ENCODE assay signal across 20 cellular contexts in genomic region chr5:166367391-166367790, GRCh38.
DNase-seq lines count a peak whose midpoint lies in the region; ATAC-seq and TF ChIP-seq lines count a peak whose summit lies in the region.
"Had no signal": no experiment of that assay in that cellular context is flagged by ENCODE, and none has a peak within 500 bp of the region (broad histone marks: within the 10 kb centered on the region; RNA-seq: fewer than 3 reads in every experiment).

No MANE protein-coding gene starts in this region.

- H3K27ac Mint-ChIP-seq in WTC11: no peak overlapping the region
- H3K27ac Mint-ChIP-seq: B cell; CD4-positive, CD25-positive, alpha-beta regulatory T cell; CD8-positive, alpha-beta T cell; H9 had no signal

- H3K27me3 ChIP-seq in aorta (ENCODE audit: control insufficient read depth in 1 of 2, insufficient read depth in 2 of 2, low read length in 1 of 2) (no peaks in the 10 kb centered on the region), left ventricle myocardium inferior (ENCODE audit: low read depth) (no peaks in the 10 kb centered on the region)
- H3K27me3 ChIP-seq: BLaER1 had no signal

- H3K9me3 ChIP-seq in aorta (ENCODE audit: control insufficient read depth, low read length) (no peaks in the 10 kb centered on the region), left ventricle myocardium inferior (replicated peaks) (peaks cover 9% of the 10 kb centered on the region)
- H3K9me3 ChIP-seq: BLaER1, Caco-2 had no signal

- H3K36me3 ChIP-seq in aorta (ENCODE audit: control insufficient read depth in 1 of 2, insufficient read depth in 2 of 2, low read length in 1 of 2) (no peaks in the 10 kb centered on the region), left ventricle myocardium inferior (no peaks in the 10 kb centered on the region)
- H3K36me3 ChIP-seq: BLaER1 had no signal

- ATAC-seq in WTC11 (peak; percentile 38; the same call in 1 of the 2 replicates), aorta (ENCODE audit: low FRiP score) (peak; percentile 22), Right ventricle myocardium inferior (no peak)
- ATAC-seq: CD8-positive, alpha-beta T cell; HCT116 had no signal

- peaks cover 14% of the 10 kb centered on the region for H3K4me1 Mint-ChIP-seq in WTC11
- H3K4me1 Mint-ChIP-seq: B cell; CD4-positive, CD25-positive, alpha-beta regulatory T cell had no signal

- H3K36me3 Mint-ChIP-seq in WTC11: peaks cover 4% of the 10 kb centered on the region
- H3K36me3 Mint-ChIP-seq: CD4-positive, CD25-positive, alpha-beta regulatory T cell; CD8-positive, alpha-beta T cell had no signal

- TF ChIP-seq CTCF in WTC11 (IDR thresholded peaks at IDR 0.05) (no peak), left ventricle myocardium inferior (IDR thresholded peaks at IDR 0.05; ENCODE audit: borderline replicate concordance) (no peak)

- intact Hi-C loops in aorta (cut with DNase I): no loop called here
- intact Hi-C loops in left ventricle myocardium inferior (cut with micrococcal nuclease): no loop called here
- intact Hi-C loops in Right ventricle myocardium inferior (cut with DNase I): no loop called here

- H3K4me1 ChIP-seq in aorta (ENCODE audit: control insufficient read depth in 1 of 2, insufficient read depth in 2 of 2, low read length in 2 of 2) (no peaks in the 10 kb centered on the region), left ventricle myocardium inferior (no peaks in the 10 kb centered on the region)
- H3K4me1 ChIP-seq: BLaER1 had no signal

- H3K9me3 Mint-ChIP-seq in WTC11: peaks cover 6% of the 10 kb centered on the region

- H3K27ac ChIP-seq in aorta (ENCODE audit: low read depth in 1 of 2, low read length in 2 of 2) (no peak overlapping the region), left ventricle myocardium inferior (replicated peaks) (no peak overlapping the region)
- H3K27ac ChIP-seq: 22Rv1, BLaER1, C4-2B had no signal

- WGBS in aorta, 2 donors: 84 to 87% methylated on average over 1 of the region's 1 CpG

- DNase-seq in ELF-1 (ENCODE audit: low read depth, low spot score) (peak; percentile 9), WTC11 (ENCODE audit: low spot score) (no peak), iPS-NIHi7 (ENCODE audit: extremely low spot score) (peak; percentile 10), aorta (no peak), left ventricle myocardium inferior (no peak), Right ventricle myocardium inferior (ENCODE audit: missing footprints) (no peak), NCI-H446 (lab: John Stamatoyannopoulos, UW) (no peak)
- DNase-seq: Caco-2; CD4-positive, CD25-positive, alpha-beta regulatory T cell; CD8-positive, alpha-beta T cell; DMS153; EL; GF-D8; GOT3; H9 had no signal

- H3K4me3 ChIP-seq in aorta (ENCODE audit: low read length in 2 of 2): no peak overlapping the region
- no peak overlapping the region for H3K4me3 ChIP-seq in left ventricle myocardium inferior
- H3K4me3 ChIP-seq: BLaER1 had no signal

- peaks cover 55% of the 10 kb centered on the region for H3K27me3 Mint-ChIP-seq in WTC11 (ENCODE audit: low read depth)
- H3K27me3 Mint-ChIP-seq: B cell; CD4-positive, CD25-positive, alpha-beta regulatory T cell had no signal

- H3K4me3 Mint-ChIP-seq in WTC11: no peak overlapping the region
- H3K4me3 Mint-ChIP-seq: B cell; CD4-positive, CD25-positive, alpha-beta regulatory T cell; CD8-positive, alpha-beta T cell; H9 had no signal

- POLR2A ChIA-PET in WTC11 (lab: Charles Lee): no interaction called here

- CTCF ChIA-PET in WTC11 (lab: Charles Lee): no interaction called here

TF ChIP-seq in WTC11, 78 proteins besides CTCF, POLR2A, EP300 and RAD21:
- no peak for TF ChIP-seq SOX15 (CRISPR knock-in tag; IDR thresholded peaks at IDR 0.05)
- no peak for TF ChIP-seq CBFB (CRISPR knock-in tag; IDR thresholded peaks at IDR 0.05; ENCODE audit: low read depth)
- no peak for TF ChIP-seq PRDM15 (CRISPR knock-in tag; IDR thresholded peaks at IDR 0.05)
- TF ChIP-seq GRHL2 (CRISPR knock-in tag; IDR thresholded peaks at IDR 0.05; ENCODE audit: insufficient replicate concordance, severe bottlenecking): no peak
- no peak for TF ChIP-seq SMAD4 (CRISPR knock-in tag; IDR thresholded peaks at IDR 0.05)
- TF ChIP-seq, protein P1, sequence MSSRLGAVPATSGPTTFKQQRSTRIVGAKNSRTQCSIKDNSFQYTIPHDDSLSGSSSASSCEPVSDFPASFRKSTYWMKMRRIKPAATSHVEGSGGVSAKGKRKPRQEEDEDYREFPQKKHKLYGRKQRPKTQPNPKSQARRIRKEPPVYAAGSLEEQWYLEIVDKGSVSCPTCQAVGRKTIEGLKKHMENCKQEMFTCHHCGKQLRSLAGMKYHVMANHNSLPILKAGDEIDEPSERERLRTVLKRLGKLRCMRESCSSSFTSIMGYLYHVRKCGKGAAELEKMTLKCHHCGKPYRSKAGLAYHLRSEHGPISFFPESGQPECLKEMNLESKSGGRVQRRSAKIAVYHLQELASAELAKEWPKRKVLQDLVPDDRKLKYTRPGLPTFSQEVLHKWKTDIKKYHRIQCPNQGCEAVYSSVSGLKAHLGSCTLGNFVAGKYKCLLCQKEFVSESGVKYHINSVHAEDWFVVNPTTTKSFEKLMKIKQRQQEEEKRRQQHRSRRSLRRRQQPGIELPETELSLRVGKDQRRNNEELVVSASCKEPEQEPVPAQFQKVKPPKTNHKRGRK (CRISPR knock-in tag; IDR thresholded peaks at IDR 0.05; ENCODE audit: borderline replicate concordance): no peak
- TF ChIP-seq, protein P2, sequence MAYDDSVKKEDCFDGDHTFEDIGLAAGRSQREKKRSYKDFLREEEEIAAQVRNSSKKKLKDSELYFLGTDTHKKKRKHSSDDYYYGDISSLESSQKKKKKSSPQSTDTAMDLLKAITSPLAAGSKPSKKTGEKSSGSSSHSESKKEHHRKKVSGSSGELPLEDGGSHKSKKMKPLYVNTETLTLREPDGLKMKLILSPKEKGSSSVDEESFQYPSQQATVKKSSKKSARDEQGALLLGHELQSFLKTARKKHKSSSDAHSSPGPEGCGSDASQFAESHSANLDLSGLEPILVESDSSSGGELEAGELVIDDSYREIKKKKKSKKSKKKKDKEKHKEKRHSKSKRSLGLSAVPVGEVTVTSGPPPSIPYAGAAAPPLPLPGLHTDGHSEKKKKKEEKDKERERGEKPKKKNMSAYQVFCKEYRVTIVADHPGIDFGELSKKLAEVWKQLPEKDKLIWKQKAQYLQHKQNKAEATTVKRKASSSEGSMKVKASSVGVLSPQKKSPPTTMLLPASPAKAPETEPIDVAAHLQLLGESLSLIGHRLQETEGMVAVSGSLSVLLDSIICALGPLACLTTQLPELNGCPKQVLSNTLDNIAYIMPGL (CRISPR knock-in tag; IDR thresholded peaks at IDR 0.05): no peak
- TF ChIP-seq FOXJ3 (CRISPR knock-in tag; IDR thresholded peaks at IDR 0.05; ENCODE audit: borderline replicate concordance): no peak
- TF ChIP-seq ELF4 (CRISPR knock-in tag; IDR thresholded peaks at IDR 0.05; ENCODE audit: low read depth): no peak
- TF ChIP-seq SP1 (CRISPR knock-in tag; conservative IDR thresholded peaks at IDR 0.05): no peak
- no peak for TF ChIP-seq E2F4 (CRISPR knock-in tag; IDR thresholded peaks at IDR 0.05; ENCODE audit: borderline replicate concordance, low read depth)
- TF ChIP-seq ZSCAN18 (CRISPR knock-in tag; IDR thresholded peaks at IDR 0.05): no peak

Comparison
In these comparisons a context has a peak if more than half of its experiments do, and no peak if none do; other contexts are left out.
1. DNase-seq: peak in ELF-1 (single experiment) and iPS-NIHi7 (single experiment); none in WTC11 (single experiment), aorta (0 of 2), left ventricle myocardium inferior (single experiment), Right ventricle myocardium inferior (single experiment) and NCI-H446 (0 of 2).